In genomic region chr5:137095597-137095996, GRCh38 we compare ENCODE assay signal across 15 cellular contexts.
"Had no signal": no experiment of that assay in that cellular context is flagged by ENCODE, and none has a peak within 500 bp of the region (broad histone marks: within the 10 kb centered on the region; RNA-seq: fewer than 3 reads in every experiment).

No MANE protein-coding gene starts in this region.

- H3K9me3 Mint-ChIP-seq: nephron progenitor cell had no signal

- H2AFZ ChIP-seq: hepatocyte had no signal

- H3K27ac Mint-ChIP-seq: naive thymus-derived CD4-positive, alpha-beta T cell; nephron progenitor cell had no signal

- H3K4me1 ChIP-seq: colonic mucosa, gastroesophageal sphincter, right atrium auricular region had no signal

- H3K36me3 ChIP-seq: colonic mucosa, esophagus squamous epithelium, gastroesophageal sphincter, right atrium auricular region, sigmoid colon had no signal

- H3K4me1 Mint-ChIP-seq: naive thymus-derived CD4-positive, alpha-beta T cell had no signal

- H3K79me2 ChIP-seq: hepatocyte had no signal

- H3K4me3 Mint-ChIP-seq: naive thymus-derived CD4-positive, alpha-beta T cell; nephron progenitor cell had no signal

- DNase-seq: colonic mucosa; dermis blood vessel endothelial cell; esophagus squamous epithelium; foreskin fibroblast; mammary epithelial cell; naive thymus-derived CD4-positive, alpha-beta T cell; nephron progenitor cell; sigmoid colon; small intestine; stimulated activated CD4-positive, alpha-beta T cell treated with anti-CD3 and anti-CD28 coated beads, Interleukin-12 subunit alpha, Interleukin-12 subunit beta, amount 100 ng/mL, for 4 hours; stimulated activated naive CD4-positive, alpha-beta T cell had no signal

- H3K4me3 ChIP-seq: colonic mucosa, esophagus squamous epithelium, gastroesophageal sphincter, hepatocyte, right atrium auricular region, sigmoid colon had no signal

- H3K4me2 ChIP-seq: hepatocyte had no signal

- ATAC-seq: gastroesophageal sphincter; left lobe of liver; naive thymus-derived CD4-positive, alpha-beta T cell had no signal

- H3K9me3 ChIP-seq: colonic mucosa, esophagus squamous epithelium, gastroesophageal sphincter, right atrium auricular region, sigmoid colon had no signal

- H3K27ac ChIP-seq: colonic mucosa, esophagus squamous epithelium, gastroesophageal sphincter, hepatocyte, right atrium auricular region, sigmoid colon had no signal

- H3K36me3 Mint-ChIP-seq: naive thymus-derived CD4-positive, alpha-beta T cell had no signal

- H3K27me3 ChIP-seq: colonic mucosa, gastroesophageal sphincter, hepatocyte, right atrium auricular region, sigmoid colon had no signal
